Comparison of ENCODE assay signal across 1 cellular context in the genomic region with DNA sequence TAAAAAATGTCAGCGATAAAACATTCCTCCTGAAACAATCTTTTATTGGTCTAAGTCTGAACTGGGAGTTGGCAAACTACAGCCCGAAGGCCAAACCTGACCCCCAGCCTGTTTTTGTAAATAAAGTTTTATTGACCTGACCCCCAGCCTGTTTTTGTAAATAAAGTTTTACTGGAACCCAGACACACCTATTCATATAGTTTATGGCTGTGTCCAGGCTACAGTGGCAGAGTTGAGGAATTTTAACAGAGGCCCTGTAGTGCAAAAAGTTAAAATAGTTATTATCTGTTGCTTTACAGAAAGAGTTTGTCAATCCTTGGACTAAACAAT.
TF ChIP-seq lines count a peak whose summit lies in the region.

No MANE protein-coding gene starts in this region.

TF ChIP-seq in HepG2, 621 proteins besides CTCF, POLR2A, EP300 and RAD21 (continued from another document and continues in another):
- TF ChIP-seq, protein P1, sequence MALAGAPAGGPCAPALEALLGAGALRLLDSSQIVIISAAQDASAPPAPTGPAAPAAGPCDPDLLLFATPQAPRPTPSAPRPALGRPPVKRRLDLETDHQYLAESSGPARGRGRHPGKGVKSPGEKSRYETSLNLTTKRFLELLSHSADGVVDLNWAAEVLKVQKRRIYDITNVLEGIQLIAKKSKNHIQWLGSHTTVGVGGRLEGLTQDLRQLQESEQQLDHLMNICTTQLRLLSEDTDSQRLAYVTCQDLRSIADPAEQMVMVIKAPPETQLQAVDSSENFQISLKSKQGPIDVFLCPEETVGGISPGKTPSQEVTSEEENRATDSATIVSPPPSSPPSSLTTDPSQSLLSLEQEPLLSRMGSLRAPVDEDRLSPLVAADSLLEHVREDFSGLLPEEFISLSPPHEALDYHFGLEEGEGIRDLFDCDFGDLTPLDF (CRISPR knock-in tag; IDR thresholded peaks at IDR 0.05) = no peak
- TF ChIP-seq SOX5 (CRISPR knock-in tag; IDR thresholded peaks at IDR 0.05; ENCODE audit: borderline replicate concordance) (0 out of 2 replicates have a peak, but pooled peaks have one; percentile 23), RARA (CRISPR knock-in tag; IDR thresholded peaks at IDR 0.05) (peak; percentile 64), GTF3A (CRISPR knock-in tag; conservative IDR thresholded peaks at IDR 0.05) (no peak), PRPF4 (IDR thresholded peaks at IDR 0.05; ENCODE audit: low read depth, low read length, poor library complexity, severe bottlenecking) (peak; percentile 84), ZNF382 (CRISPR knock-in tag; IDR thresholded peaks at IDR 0.05; ENCODE audit: borderline replicate concordance) (no peak), FOXA3 (CRISPR knock-in tag; IDR thresholded peaks at IDR 0.05) (peak; percentile 79), RXRB (CRISPR knock-in tag; IDR thresholded peaks at IDR 0.05; ENCODE audit: borderline replicate concordance) (peak; percentile 60; the same call in 1 of the 2 replicates), SOX6 (IDR thresholded peaks at IDR 0.05) (no peak), SOX6 (CRISPR knock-in tag; IDR thresholded peaks at IDR 0.05) (peak; percentile 35; the same call in 1 of the 2 replicates), PPARG (CRISPR knock-in tag; conservative IDR thresholded peaks at IDR 0.05) (no peak), NR2F1 (CRISPR knock-in tag; IDR thresholded peaks at IDR 0.05) (peak; percentile 15 to 43; a peak in 1 of 4 replicates), MED1 (CRISPR knock-in tag; IDR thresholded peaks at IDR 0.05) (0 out of 2 replicates have a peak, but pooled peaks have one; percentile 32), ZC3H13 (CRISPR knock-in tag; IDR thresholded peaks at IDR 0.05) (no peak), ZNF598 (CRISPR knock-in tag; IDR thresholded peaks at IDR 0.05; ENCODE audit: borderline replicate concordance) (no peak), ZMAT3 (CRISPR knock-in tag; conservative IDR thresholded peaks at IDR 0.05) (no peak), FOXP1 (IDR thresholded peaks at IDR 0.05) (no peak), FOXP1 (CRISPR knock-in tag; IDR thresholded peaks at IDR 0.05) (peak; percentile 70), DPF2 (CRISPR knock-in tag; IDR thresholded peaks at IDR 0.05; ENCODE audit: borderline replicate concordance, low read depth) (0 out of 2 replicates have a peak, but pooled peaks have one; percentile 28), FOXK1 (CRISPR knock-in tag; IDR thresholded peaks at IDR 0.05; ENCODE audit: borderline replicate concordance, low read depth) (peak; percentile 27; the same call in 1 of the 2 replicates), ADNP (CRISPR knock-in tag; IDR thresholded peaks at IDR 0.05) (no peak), LCORL (IDR thresholded peaks at IDR 0.05) (no peak), LCORL (CRISPR knock-in tag; IDR thresholded peaks at IDR 0.05) (peak; percentile 44; the same call in 1 of the 2 replicates), SMAD9 (CRISPR knock-in tag; IDR thresholded peaks at IDR 0.05) (no peak), ZNF720 (CRISPR knock-in tag; IDR thresholded peaks at IDR 0.05) (no peak), ZSCAN20 (CRISPR knock-in tag; IDR thresholded peaks at IDR 0.05; ENCODE audit: borderline replicate concordance) (no peak), KMT2A (CRISPR knock-in tag; IDR thresholded peaks at IDR 0.05) (no peak)
- TF ChIP-seq, protein P2, sequence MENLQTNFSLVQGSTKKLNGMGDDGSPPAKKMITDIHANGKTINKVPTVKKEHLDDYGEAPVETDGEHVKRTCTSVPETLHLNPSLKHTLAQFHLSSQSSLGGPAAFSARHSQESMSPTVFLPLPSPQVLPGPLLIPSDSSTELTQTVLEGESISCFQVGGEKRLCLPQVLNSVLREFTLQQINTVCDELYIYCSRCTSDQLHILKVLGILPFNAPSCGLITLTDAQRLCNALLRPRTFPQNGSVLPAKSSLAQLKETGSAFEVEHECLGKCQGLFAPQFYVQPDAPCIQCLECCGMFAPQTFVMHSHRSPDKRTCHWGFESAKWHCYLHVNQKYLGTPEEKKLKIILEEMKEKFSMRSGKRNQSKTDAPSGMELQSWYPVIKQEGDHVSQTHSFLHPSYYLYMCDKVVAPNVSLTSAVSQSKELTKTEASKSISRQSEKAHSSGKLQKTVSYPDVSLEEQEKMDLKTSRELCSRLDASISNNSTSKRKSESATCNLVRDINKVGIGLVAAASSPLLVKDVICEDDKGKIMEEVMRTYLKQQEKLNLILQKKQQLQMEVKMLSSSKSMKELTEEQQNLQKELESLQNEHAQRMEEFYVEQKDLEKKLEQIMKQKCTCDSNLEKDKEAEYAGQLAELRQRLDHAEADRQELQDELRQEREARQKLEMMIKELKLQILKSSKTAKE (CRISPR knock-in tag; IDR thresholded peaks at IDR 0.05; ENCODE audit: borderline replicate concordance) = 0 out of 2 replicates have a peak, but pooled peaks have one; percentile 8
- TF ChIP-seq, protein P3, sequence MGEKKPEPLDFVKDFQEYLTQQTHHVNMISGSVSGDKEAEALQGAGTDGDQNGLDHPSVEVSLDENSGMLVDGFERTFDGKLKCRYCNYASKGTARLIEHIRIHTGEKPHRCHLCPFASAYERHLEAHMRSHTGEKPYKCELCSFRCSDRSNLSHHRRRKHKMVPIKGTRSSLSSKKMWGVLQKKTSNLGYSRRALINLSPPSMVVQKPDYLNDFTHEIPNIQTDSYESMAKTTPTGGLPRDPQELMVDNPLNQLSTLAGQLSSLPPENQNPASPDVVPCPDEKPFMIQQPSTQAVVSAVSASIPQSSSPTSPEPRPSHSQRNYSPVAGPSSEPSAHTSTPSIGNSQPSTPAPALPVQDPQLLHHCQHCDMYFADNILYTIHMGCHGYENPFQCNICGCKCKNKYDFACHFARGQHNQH (CRISPR knock-in tag; IDR thresholded peaks at IDR 0.05) = peak; percentile 63; the same call in 1 of the 2 replicates
- TF ChIP-seq, protein P4, sequence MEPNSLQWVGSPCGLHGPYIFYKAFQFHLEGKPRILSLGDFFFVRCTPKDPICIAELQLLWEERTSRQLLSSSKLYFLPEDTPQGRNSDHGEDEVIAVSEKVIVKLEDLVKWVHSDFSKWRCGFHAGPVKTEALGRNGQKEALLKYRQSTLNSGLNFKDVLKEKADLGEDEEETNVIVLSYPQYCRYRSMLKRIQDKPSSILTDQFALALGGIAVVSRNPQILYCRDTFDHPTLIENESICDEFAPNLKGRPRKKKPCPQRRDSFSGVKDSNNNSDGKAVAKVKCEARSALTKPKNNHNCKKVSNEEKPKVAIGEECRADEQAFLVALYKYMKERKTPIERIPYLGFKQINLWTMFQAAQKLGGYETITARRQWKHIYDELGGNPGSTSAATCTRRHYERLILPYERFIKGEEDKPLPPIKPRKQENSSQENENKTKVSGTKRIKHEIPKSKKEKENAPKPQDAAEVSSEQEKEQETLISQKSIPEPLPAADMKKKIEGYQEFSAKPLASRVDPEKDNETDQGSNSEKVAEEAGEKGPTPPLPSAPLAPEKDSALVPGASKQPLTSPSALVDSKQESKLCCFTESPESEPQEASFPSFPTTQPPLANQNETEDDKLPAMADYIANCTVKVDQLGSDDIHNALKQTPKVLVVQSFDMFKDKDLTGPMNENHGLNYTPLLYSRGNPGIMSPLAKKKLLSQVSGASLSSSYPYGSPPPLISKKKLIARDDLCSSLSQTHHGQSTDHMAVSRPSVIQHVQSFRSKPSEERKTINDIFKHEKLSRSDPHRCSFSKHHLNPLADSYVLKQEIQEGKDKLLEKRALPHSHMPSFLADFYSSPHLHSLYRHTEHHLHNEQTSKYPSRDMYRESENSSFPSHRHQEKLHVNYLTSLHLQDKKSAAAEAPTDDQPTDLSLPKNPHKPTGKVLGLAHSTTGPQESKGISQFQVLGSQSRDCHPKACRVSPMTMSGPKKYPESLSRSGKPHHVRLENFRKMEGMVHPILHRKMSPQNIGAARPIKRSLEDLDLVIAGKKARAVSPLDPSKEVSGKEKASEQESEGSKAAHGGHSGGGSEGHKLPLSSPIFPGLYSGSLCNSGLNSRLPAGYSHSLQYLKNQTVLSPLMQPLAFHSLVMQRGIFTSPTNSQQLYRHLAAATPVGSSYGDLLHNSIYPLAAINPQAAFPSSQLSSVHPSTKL (CRISPR knock-in tag; IDR thresholded peaks at IDR 0.05) = peak; percentile 66; the same call in 1 of the 2 replicates
- TF ChIP-seq, protein P5, sequence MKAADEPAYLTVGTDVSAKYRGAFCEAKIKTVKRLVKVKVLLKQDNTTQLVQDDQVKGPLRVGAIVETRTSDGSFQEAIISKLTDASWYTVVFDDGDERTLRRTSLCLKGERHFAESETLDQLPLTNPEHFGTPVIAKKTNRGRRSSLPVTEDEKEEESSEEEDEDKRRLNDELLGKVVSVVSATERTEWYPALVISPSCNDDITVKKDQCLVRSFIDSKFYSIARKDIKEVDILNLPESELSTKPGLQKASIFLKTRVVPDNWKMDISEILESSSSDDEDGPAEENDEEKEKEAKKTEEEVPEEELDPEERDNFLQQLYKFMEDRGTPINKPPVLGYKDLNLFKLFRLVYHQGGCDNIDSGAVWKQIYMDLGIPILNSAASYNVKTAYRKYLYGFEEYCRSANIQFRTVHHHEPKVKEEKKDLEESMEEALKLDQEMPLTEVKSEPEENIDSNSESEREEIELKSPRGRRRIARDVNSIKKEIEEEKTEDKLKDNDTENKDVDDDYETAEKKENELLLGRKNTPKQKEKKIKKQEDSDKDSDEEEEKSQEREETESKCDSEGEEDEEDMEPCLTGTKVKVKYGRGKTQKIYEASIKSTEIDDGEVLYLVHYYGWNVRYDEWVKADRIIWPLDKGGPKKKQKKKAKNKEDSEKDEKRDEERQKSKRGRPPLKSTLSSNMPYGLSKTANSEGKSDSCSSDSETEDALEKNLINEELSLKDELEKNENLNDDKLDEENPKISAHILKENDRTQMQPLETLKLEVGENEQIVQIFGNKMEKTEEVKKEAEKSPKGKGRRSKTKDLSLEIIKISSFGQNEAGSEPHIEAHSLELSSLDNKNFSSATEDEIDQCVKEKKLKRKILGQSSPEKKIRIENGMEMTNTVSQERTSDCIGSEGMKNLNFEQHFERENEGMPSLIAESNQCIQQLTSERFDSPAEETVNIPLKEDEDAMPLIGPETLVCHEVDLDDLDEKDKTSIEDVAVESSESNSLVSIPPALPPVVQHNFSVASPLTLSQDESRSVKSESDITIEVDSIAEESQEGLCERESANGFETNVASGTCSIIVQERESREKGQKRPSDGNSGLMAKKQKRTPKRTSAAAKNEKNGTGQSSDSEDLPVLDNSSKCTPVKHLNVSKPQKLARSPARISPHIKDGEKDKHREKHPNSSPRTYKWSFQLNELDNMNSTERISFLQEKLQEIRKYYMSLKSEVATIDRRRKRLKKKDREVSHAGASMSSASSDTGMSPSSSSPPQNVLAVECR (CRISPR knock-in tag; IDR thresholded peaks at IDR 0.05; ENCODE audit: borderline replicate concordance) = no peak
- TF ChIP-seq, protein P6, sequence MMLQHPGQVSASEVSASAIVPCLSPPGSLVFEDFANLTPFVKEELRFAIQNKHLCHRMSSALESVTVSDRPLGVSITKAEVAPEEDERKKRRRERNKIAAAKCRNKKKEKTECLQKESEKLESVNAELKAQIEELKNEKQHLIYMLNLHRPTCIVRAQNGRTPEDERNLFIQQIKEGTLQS (CRISPR knock-in tag; IDR thresholded peaks at IDR 0.05) = no peak
- TF ChIP-seq, protein P7, sequence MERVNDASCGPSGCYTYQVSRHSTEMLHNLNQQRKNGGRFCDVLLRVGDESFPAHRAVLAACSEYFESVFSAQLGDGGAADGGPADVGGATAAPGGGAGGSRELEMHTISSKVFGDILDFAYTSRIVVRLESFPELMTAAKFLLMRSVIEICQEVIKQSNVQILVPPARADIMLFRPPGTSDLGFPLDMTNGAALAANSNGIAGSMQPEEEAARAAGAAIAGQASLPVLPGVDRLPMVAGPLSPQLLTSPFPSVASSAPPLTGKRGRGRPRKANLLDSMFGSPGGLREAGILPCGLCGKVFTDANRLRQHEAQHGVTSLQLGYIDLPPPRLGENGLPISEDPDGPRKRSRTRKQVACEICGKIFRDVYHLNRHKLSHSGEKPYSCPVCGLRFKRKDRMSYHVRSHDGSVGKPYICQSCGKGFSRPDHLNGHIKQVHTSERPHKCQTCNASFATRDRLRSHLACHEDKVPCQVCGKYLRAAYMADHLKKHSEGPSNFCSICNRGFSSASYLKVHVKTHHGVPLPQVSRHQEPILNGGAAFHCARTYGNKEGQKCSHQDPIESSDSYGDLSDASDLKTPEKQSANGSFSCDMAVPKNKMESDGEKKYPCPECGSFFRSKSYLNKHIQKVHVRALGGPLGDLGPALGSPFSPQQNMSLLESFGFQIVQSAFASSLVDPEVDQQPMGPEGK (CRISPR knock-in tag; IDR thresholded peaks at IDR 0.05) = peak; percentile 84
- TF ChIP-seq, protein P8, sequence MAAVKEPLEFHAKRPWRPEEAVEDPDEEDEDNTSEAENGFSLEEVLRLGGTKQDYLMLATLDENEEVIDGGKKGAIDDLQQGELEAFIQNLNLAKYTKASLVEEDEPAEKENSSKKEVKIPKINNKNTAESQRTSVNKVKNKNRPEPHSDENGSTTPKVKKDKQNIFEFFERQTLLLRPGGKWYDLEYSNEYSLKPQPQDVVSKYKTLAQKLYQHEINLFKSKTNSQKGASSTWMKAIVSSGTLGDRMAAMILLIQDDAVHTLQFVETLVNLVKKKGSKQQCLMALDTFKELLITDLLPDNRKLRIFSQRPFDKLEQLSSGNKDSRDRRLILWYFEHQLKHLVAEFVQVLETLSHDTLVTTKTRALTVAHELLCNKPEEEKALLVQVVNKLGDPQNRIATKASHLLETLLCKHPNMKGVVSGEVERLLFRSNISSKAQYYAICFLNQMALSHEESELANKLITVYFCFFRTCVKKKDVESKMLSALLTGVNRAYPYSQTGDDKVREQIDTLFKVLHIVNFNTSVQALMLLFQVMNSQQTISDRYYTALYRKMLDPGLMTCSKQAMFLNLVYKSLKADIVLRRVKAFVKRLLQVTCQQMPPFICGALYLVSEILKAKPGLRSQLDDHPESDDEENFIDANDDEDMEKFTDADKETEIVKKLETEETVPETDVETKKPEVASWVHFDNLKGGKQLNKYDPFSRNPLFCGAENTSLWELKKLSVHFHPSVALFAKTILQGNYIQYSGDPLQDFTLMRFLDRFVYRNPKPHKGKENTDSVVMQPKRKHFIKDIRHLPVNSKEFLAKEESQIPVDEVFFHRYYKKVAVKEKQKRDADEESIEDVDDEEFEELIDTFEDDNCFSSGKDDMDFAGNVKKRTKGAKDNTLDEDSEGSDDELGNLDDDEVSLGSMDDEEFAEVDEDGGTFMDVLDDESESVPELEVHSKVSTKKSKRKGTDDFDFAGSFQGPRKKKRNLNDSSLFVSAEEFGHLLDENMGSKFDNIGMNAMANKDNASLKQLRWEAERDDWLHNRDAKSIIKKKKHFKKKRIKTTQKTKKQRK (IDR thresholded peaks at IDR 0.05; ENCODE audit: low read length) = no peak
- TF ChIP-seq, protein P9, sequence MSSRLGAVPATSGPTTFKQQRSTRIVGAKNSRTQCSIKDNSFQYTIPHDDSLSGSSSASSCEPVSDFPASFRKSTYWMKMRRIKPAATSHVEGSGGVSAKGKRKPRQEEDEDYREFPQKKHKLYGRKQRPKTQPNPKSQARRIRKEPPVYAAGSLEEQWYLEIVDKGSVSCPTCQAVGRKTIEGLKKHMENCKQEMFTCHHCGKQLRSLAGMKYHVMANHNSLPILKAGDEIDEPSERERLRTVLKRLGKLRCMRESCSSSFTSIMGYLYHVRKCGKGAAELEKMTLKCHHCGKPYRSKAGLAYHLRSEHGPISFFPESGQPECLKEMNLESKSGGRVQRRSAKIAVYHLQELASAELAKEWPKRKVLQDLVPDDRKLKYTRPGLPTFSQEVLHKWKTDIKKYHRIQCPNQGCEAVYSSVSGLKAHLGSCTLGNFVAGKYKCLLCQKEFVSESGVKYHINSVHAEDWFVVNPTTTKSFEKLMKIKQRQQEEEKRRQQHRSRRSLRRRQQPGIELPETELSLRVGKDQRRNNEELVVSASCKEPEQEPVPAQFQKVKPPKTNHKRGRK (CRISPR knock-in tag; IDR thresholded peaks at IDR 0.05) = no peak
